In the genomic region with DNA sequence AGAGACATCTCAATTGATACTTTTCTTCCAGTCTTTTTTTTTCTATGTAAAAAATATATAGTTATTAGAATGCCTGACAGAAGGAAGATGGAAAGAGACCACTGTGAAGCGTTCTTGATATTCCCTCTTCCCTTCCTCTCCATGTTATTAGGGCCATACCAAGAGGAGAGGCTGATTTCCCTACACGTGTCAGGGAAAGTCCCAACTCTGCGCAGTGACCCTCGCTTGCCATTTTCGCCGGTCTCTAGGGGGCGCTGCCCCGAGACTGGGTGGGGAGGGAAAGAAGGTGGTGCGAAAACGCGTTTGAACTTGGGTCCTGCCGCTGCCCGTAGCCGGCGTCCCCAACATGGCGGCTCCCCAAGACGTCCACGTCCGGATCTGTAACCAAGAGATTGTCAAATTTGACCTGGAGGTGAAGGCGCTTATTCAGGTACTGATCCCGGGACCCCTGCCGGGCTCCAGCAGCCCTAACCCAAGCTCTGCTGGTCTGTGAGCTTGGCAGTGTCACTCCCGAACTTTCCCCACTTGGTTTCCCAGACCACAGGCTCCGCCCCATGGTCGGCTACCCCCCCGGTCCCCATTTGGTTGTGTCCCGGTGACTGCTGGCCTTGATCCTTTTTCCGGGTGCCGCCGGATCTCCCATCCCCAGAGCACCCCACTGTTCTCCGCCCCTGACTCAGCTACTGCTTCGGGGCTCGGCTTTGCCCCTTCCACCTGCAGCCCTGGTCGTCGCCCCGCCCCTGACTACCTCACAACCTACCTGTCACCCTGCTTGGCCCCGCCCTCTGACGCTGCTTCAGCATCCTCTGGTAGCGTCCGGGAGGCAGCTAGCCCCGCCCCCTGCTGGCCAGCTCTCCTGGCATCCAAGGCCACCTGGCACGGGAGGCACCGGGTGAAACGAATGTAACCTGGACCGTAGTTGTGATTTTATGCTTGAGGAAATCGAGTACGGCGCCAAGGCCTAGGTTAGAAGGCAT, we compare ENCODE assay signal across 8 cellular contexts. TPM values are rescaled to one million over a fixed set of nuclear protein-coding genes. Genes with fewer than 3 reads are reported as not detected.
DNase-seq lines count a peak whose midpoint lies in the region; ATAC-seq and TF ChIP-seq lines count a peak whose summit lies in the region.

Gene BNIP1 (plus strand): TSS at position 332 of the 977 bp plus-strand sequence. CDS start 15 bp downstream, at position 347.

- peak within 1 kb of the TSS; percentile 97 for H3K4me3 Mint-ChIP-seq in activated CD4-positive, alpha-beta T cell treated with anti-CD3 and anti-CD28 coated beads, Interleukin-2, amount 10 ng/mL, durations not matched to agents 24 days and 14 days

- intact Hi-C loops in activated CD4-positive, alpha-beta T cell treated with anti-CD3 and anti-CD28 coated beads, Interleukin-2, amount 10 ng/mL, durations not matched to agents 24 days and 14 days (cut with micrococcal nuclease), result loop anchor here (1.0 to 2.0 kb wide), 5 partner anchors 87 to 372 kb away; partner anchors contain the start of genes RPL26L1 and STC2

- H3K27ac ChIP-seq in coronary artery (peak within 1 kb of the TSS; percentile 72 to 89), layer of hippocampus (ENCODE audit: low read depth, low read length) (peak within 1 kb of the TSS; percentile 81)

- ATAC-seq in GM19328 (IDR thresholded peaks at IDR 0.05; ENCODE audit: unreplicated experiment), result peak; percentile 87
- peak; percentile 90 for ATAC-seq in HG03520 (IDR thresholded peaks at IDR 0.05; ENCODE audit: unreplicated experiment)

- no peaks in the 10 kb centered on the region for H3K27me3 ChIP-seq in layer of hippocampus (ENCODE audit: control insufficient read depth, insufficient read depth, low read length)

- H3K4me1 Mint-ChIP-seq in activated CD4-positive, alpha-beta T cell treated with anti-CD3 and anti-CD28 coated beads, Interleukin-2, amount 10 ng/mL, durations not matched to agents 24 days and 14 days, result peaks cover 13% of the 10 kb centered on the region

- H3K36me3 Mint-ChIP-seq in activated CD4-positive, alpha-beta T cell treated with anti-CD3 and anti-CD28 coated beads, Interleukin-2, amount 10 ng/mL, durations not matched to agents 24 days and 14 days (ENCODE audit: low read depth), result peaks cover 13% of the 10 kb centered on the region

- H3K27ac Mint-ChIP-seq in activated CD4-positive, alpha-beta T cell treated with anti-CD3 and anti-CD28 coated beads, Interleukin-2, amount 10 ng/mL, durations not matched to agents 24 days and 14 days, result peak within 1 kb of the TSS; percentile 98

- H3K27me3 Mint-ChIP-seq in activated CD4-positive, alpha-beta T cell treated with anti-CD3 and anti-CD28 coated beads, Interleukin-2, amount 10 ng/mL, durations not matched to agents 24 days and 14 days, result no peaks in the 10 kb centered on the region

- H3K9me3 Mint-ChIP-seq in activated CD4-positive, alpha-beta T cell treated with anti-CD3 and anti-CD28 coated beads, Interleukin-2, amount 10 ng/mL, durations not matched to agents 24 days and 14 days, result no peaks in the 10 kb centered on the region

- peak; percentile 25 to 92 (median 88) for DNase-seq in C1 segment of cervical spinal cord (lab: John Stamatoyannopoulos, UW)
- DNase-seq in NCI-H526 treated with DMSO at 0.1 percent for 48 hours (lab: John Stamatoyannopoulos, UW), result peak; percentile 78
- DNase-seq in activated CD4-positive, alpha-beta T cell treated with anti-CD3 and anti-CD28 coated beads, Interleukin-2, amount 10 ng/mL, durations not matched to agents 24 days and 14 days, result peak; percentile 99
- peak; percentile 94 for DNase-seq in coronary artery (ENCODE audit: low spot score)
- peak; percentile 97 to 98 for DNase-seq in stimulated activated CD4-positive, alpha-beta T cell treated with anti-CD3 and anti-CD28 coated beads, Interleukin-1b, Interleukin-23, amount 100 ng/mL, for 4 hours (ENCODE audit: low read depth in 2 of 2)

- TF ChIP-seq CTCF in coronary artery (IDR thresholded peaks at IDR 0.05), result peak; percentile 67

- H3K4me3 ChIP-seq in coronary artery, result peak within 1 kb of the TSS; percentile 92

RNA-seq across cellular contexts. Expression of gene BNIP1, which starts in this region (rescaled TPM):
- 20.9 and 26.5 TPM in 2 replicates for total RNA-seq in activated CD4-positive, alpha-beta T cell treated with anti-CD3 and anti-CD28 coated beads, Interleukin-2, amount 10 ng/mL, durations not matched to agents 24 days and 14 days

Comparison
In these comparisons a context has a peak if more than half of its experiments do, and no peak if none do; other contexts are left out.
1. Peak in every context shown above with its lines: DNase-seq, ATAC-seq, H3K4me3 ChIP-seq and H3K27ac ChIP-seq.